26 cellular contexts compared by ENCODE assay signal in the genomic region with DNA sequence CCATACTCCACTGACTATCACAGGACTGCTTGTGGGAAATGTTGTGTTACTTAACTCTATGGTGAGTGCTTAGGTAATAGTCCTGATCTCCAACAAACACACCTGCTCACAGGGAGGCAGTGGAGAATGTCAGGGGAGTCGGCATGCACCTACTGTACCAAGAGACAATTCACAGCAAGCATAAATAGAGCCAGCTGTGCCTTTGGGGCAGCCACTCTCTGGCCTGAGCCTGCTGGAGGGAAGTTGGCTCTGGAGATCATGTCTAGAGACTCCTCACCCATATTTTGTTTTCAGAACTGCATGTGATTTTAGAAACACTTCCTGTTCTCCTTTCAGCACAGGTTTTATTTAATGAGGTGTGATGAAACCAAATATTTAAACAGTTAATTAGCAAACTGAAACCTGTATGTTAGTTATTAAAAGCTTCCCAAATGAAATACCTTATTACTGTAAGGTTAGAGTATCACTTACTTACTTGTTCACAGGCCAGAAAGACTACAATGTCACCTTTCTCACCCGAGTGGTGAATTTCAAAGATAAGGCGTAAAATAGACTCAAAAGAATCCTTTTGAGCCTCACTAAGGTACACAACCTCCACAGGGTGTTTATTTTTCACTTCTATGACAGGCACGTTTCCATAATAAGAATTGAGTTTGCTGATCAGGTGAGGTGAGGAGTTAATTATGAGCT. TPM values are rescaled to one million over a fixed set of nuclear protein-coding genes. Genes with fewer than 3 reads are reported as not detected.
DNase-seq lines count a peak whose midpoint lies in the region; ATAC-seq, FAIRE-seq and TF ChIP-seq lines count a peak whose summit lies in the region.
"Had no signal": no experiment of that assay in that cellular context is flagged by ENCODE, and none has a peak within 500 bp of the region (broad histone marks: within the 10 kb centered on the region; RNA-seq: fewer than 3 reads in every experiment).

No MANE protein-coding gene starts in this region.

- peak; percentile 82 for ATAC-seq in upper lobe of right lung
- ATAC-seq in HG03280 (IDR thresholded peaks at IDR 0.05; ENCODE audit: unreplicated experiment) = no peak
- ATAC-seq: heart left ventricle, PC-3 had no signal

- H3K4me3 ChIP-seq in upper lobe of right lung = no peak overlapping the region
- H3K4me3 ChIP-seq: adrenal gland, cardiac muscle cell, heart left ventricle, neural progenitor cell, prostate gland, tibial artery had no signal

- H3K27ac Mint-ChIP-seq in activated naive CD4-positive, alpha-beta T cell treated with anti-CD3 and anti-CD28 coated beads, Interleukin-2, amount 50 U/mL, for 24 hours = peak overlapping the region; percentile 23
- H3K27ac Mint-ChIP-seq: neural progenitor cell had no signal

- no peaks in the 10 kb centered on the region for H3K27me3 ChIP-seq in upper lobe of right lung
- H3K27me3 ChIP-seq: adrenal gland, cardiac muscle cell, heart left ventricle, neural progenitor cell, tibial artery had no signal

- H3K4me1 Mint-ChIP-seq in activated naive CD4-positive, alpha-beta T cell treated with anti-CD3 and anti-CD28 coated beads, Interleukin-2, amount 50 U/mL, for 24 hours = no peaks in the 10 kb centered on the region
- H3K4me1 Mint-ChIP-seq: neural progenitor cell had no signal

- no peaks in the 10 kb centered on the region for H3K27me3 Mint-ChIP-seq in activated naive CD4-positive, alpha-beta T cell treated with anti-CD3 and anti-CD28 coated beads, Interleukin-2, amount 50 U/mL, for 24 hours

- H3K36me3 Mint-ChIP-seq in activated naive CD4-positive, alpha-beta T cell treated with anti-CD3 and anti-CD28 coated beads, Interleukin-2, amount 50 U/mL, for 24 hours = peaks cover 3% of the 10 kb centered on the region

- H3K36me3 ChIP-seq in upper lobe of right lung = peaks cover 32% of the 10 kb centered on the region
- H3K36me3 ChIP-seq: neural progenitor cell, prostate gland had no signal

- no peak overlapping the region for H3K4me3 Mint-ChIP-seq in activated naive CD4-positive, alpha-beta T cell treated with anti-CD3 and anti-CD28 coated beads, Interleukin-2, amount 50 U/mL, for 24 hours
- H3K4me3 Mint-ChIP-seq: neural progenitor cell had no signal

- DNase-seq in activated naive CD4-positive, alpha-beta T cell (lab: John Stamatoyannopoulos, UW) = no peak
- DNase-seq in NCI-H345 (lab: John Stamatoyannopoulos, UW) (peak; percentile 61), upper lobe of right lung (no peak), H54 (ENCODE audit: insufficient read length, low spot score) (no peak)
- no peak for DNase-seq in central memory CD4-positive, alpha-beta T cell
- DNase-seq: ACHN; activated CD4-positive, alpha-beta T cell treated with anti-CD3 and anti-CD28 coated beads, Interleukin-2, amount 50 U/mL, for 1 hour; activated CD8-positive, alpha-beta memory T cell treated with anti-CD3 and anti-CD28 coated beads, Interleukin-2, amount 50 U/mL, for 4 hours; activated effector memory CD4-positive, alpha-beta T cell treated with Interleukin-2 at 50 U/mL for 16 hours; adrenal gland; C1 segment of cervical spinal cord; GDM1; H7; heart left ventricle; NCI-H526; PC-3; stimulated activated naive CD4-positive, alpha-beta T cell; tibial artery had no signal

- no peak for TF ChIP-seq POLR2A in H54 (IDR thresholded peaks at IDR 0.05; ENCODE audit: low read depth, low read length)

- TF ChIP-seq CTCF in VCaP (conservative IDR thresholded peaks at IDR 0.05) (no peak), upper lobe of right lung (IDR thresholded peaks at IDR 0.05) (no peak)

- intact Hi-C loops in upper lobe of right lung (cut with DNase I) = no loop called here

- H3K9me3 ChIP-seq in upper lobe of right lung = no peaks in the 10 kb centered on the region
- H3K9me3 ChIP-seq: adrenal gland, heart left ventricle, prostate gland, tibial artery had no signal

- no peaks in the 10 kb centered on the region for H3K4me1 ChIP-seq in upper lobe of right lung
- H3K4me1 ChIP-seq: adrenal gland, heart left ventricle, neural progenitor cell, prostate gland, tibial artery had no signal

- H3K9me3 Mint-ChIP-seq in activated naive CD4-positive, alpha-beta T cell treated with anti-CD3 and anti-CD28 coated beads, Interleukin-2, amount 50 U/mL, for 24 hours = no peaks in the 10 kb centered on the region
- H3K9me3 Mint-ChIP-seq: neural progenitor cell had no signal

- FAIRE-seq in H54 (lab: Jason Lieb, UNC) = no peak

- H3K27ac ChIP-seq in VCaP (peak overlapping the region; percentile 38), upper lobe of right lung (no peak overlapping the region)
- H3K27ac ChIP-seq: adrenal gland, cardiac muscle cell, heart left ventricle, neural progenitor cell, prostate gland, tibial artery had no signal

RNA-seq across cellular contexts. Expression of a gene that starts 21.8 kb away (rescaled TPM):
- total RNA-seq in upper lobe of right lung = 35.1 TPM

RNA-seq across cellular contexts. Expression of a gene that starts 35.9 kb away (rescaled TPM):
- 36.9 TPM for total RNA-seq in upper lobe of right lung

RNA-seq across cellular contexts. Expression of a gene that starts 36.2 kb away (rescaled TPM):
- total RNA-seq in upper lobe of right lung = 34.2 TPM

RNA-seq across cellular contexts. Expression of a gene that starts 37.1 kb away (rescaled TPM):
- 2.6 TPM for total RNA-seq in upper lobe of right lung
- total RNA-seq: skeletal muscle tissue; T-helper 1 cell treated with Interleukin-12 subunit alpha and Interleukin-12 subunit beta and Interleukin-4 antibody, amounts not matched to agents 30 ng/mL and 1 ng/mL, for 36 hours had no signal
